Comparison of ENCODE assay signal across 1 cellular context in the genomic region with DNA sequence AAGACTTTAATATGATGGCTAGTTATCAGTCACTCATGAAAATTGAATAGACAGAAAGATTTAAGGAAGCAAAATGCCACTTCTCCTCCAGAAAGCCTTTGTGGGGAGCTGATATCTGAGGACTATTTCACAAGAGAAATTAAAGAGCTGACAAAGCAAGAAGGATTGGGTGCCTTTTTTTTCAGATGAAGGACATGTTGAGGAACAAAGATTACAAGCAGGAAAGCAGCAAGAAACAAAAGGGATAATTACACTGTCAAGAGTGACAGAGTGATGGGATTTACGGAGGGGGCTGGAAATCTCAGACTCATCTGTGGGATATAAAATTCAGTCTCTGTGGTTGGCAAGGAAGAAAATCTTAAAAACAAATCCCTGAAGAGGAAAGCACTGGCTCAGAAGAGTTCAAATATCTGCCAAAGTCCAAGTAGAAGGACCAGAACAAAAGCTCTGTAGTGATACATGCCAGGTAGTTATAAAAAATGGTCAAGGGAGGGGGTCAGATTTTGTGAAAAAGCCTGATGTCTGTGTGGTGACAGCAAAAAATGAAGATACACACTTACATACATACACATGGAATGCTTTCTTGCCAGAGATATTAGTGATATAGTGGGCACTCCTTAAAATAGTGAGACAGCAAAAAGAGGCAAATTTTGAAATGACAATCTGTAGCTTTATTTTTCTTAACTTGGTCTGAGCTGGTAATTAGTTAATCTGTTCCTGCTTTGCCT.
TF ChIP-seq lines count a peak whose summit lies in the region.

No MANE protein-coding gene starts in this region.

TF ChIP-seq in SK-N-SH treated with all-trans-retinoic acid at 6 μM for 48 hours, 23 proteins besides CTCF, POLR2A, EP300 and RAD21 (continued from another document):
- TF ChIP-seq CSRNP3 (CRISPR knock-in tag; IDR thresholded peaks at IDR 0.05), result no peak
- no peak for TF ChIP-seq ZNF70 (CRISPR knock-in tag; IDR thresholded peaks at IDR 0.05)
- no peak for TF ChIP-seq ZFP30 (CRISPR knock-in tag; IDR thresholded peaks at IDR 0.05)
- no peak for TF ChIP-seq GLIS3 (CRISPR knock-in tag; IDR thresholded peaks at IDR 0.05)
- no peak for TF ChIP-seq TSHZ2 (CRISPR knock-in tag; IDR thresholded peaks at IDR 0.05)
- TF ChIP-seq ZNF8 (CRISPR knock-in tag; IDR thresholded peaks at IDR 0.05), result no peak
- no peak for TF ChIP-seq ZNF565 (CRISPR knock-in tag; conservative IDR thresholded peaks at IDR 0.05; ENCODE audit: low read depth)
- no peak for TF ChIP-seq ZC3H10 (CRISPR knock-in tag; IDR thresholded peaks at IDR 0.05)
- TF ChIP-seq BACH2 (CRISPR knock-in tag; IDR thresholded peaks at IDR 0.05; ENCODE audit: borderline replicate concordance), result no peak
- TF ChIP-seq ESRRG (CRISPR knock-in tag; IDR thresholded peaks at IDR 0.05), result no peak
